19 cellular contexts compared by ENCODE assay signal in the genomic region with DNA sequence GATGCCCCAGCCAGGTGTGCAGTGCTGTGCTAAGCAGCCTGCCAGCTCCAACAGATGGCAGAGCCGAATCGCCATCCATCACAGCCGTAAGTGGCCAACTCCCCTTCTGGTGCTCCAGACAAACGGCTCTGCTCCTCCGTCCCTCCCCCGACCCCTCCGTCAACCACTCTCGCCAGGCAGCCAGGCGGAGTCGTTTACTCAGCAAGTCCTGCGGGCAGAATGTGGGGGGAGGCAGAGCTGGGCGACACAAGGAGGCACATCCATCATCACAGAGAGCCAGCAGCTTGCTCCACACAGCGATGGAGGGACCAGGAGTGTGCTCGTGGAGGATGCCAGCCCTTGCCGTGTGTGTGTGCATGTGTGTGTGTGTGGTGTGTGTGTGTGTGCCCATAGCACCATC.
A peak's percentile ranks its signal among the peaks of the same experiment; 100 is the strongest.
DNase-seq lines count a peak whose midpoint lies in the region; ATAC-seq, FAIRE-seq and TF ChIP-seq lines count a peak whose summit lies in the region.
"Had no signal": no experiment of that assay in that cellular context is flagged by ENCODE, and none has a peak within 500 bp of the region (broad histone marks: within the 10 kb centered on the region; RNA-seq: fewer than 3 reads in every experiment).

No MANE protein-coding gene starts in this region.

- no peaks in the 10 kb centered on the region for H3K27me3 ChIP-seq in keratinocyte (ENCODE audit: control insufficient read depth, extremely low read depth, insufficient read depth, low read length)

- peak; percentile 52 for DNase-seq in DMS153 (lab: John Stamatoyannopoulos, UW)
- DNase-seq in DMS153 treated with DMSO at 0.1 percent for 48 hours (lab: John Stamatoyannopoulos, UW; ENCODE audit: unreplicated experiment), result no peak
- DNase-seq in NCI-H1417 treated with DMSO at 0.1 percent for 48 hours (lab: John Stamatoyannopoulos, UW), result peak; percentile 91
- DNase-seq in NCI-H345 treated with DMSO at 0.1 percent for 48 hours (lab: John Stamatoyannopoulos, UW; ENCODE audit: unreplicated experiment), result peak; percentile 87
- no peak for DNase-seq in keratinocyte (ENCODE audit: low read depth, low spot score)
- DNase-seq in T-helper 9 cell, result no peak
- DNase-seq: activated CD4-positive, alpha-beta T cell treated with anti-CD3 and anti-CD28 coated beads, Interleukin-2, amount 50 U/mL, for 48 hours; activated T-cell treated with anti-CD3 and anti-CD28 coated beads, Interleukin-2, amount 50 U/mL, for 4 hours; C1 segment of cervical spinal cord; erythroblast; NCI-H1048; psoas muscle; stimulated activated CD4-positive, alpha-beta T cell treated with anti-CD3 and anti-CD28 coated beads, Interleukin-12 subunit alpha, Interleukin-12 subunit beta, amount 100 ng/mL, for 4 hours; stimulated activated naive CD4-positive, alpha-beta T cell treated with Interleukin-2 at 50 U/mL for 16 hours; SW 1271 had no signal

- dilution Hi-C loops in keratinocyte (cut with MboI; ENCODE audit: extremely low pct_ligation_motif_present, low sequenced_read_pairs), result no loop called here

- no peak overlapping the region for H3K9ac ChIP-seq in keratinocyte (ENCODE audit: control insufficient read depth, extremely low read depth, insufficient read depth, low read length)

- H3K27ac ChIP-seq in keratinocyte (ENCODE audit: control insufficient read depth, insufficient read depth, low read length), result no peak overlapping the region
- H3K27ac ChIP-seq: 22Rv1, psoas muscle had no signal

- H2AFZ ChIP-seq in keratinocyte (ENCODE audit: control insufficient read depth, low read length), result peak overlapping the region; percentile 6

- TF ChIP-seq CTCF in keratinocyte (optimal IDR thresholded peaks at IDR 0.05 in 1 of 3, IDR thresholded peaks at IDR 0.05 in 1 of 3, conservative IDR thresholded peaks at IDR 0.05 in 1 of 3; ENCODE audit: extremely low read depth in 1 of 3, insufficient read depth in 2 of 3, low read length in 3 of 3), result no peak

- no peaks in the 10 kb centered on the region for H3K9me1 ChIP-seq in keratinocyte (ENCODE audit: control insufficient read depth, extremely low read depth, insufficient read depth, low read length)

- H3K79me2 ChIP-seq in keratinocyte (ENCODE audit: control insufficient read depth, insufficient read depth, low read length), result no peaks in the 10 kb centered on the region

- H4K20me1 ChIP-seq in keratinocyte (ENCODE audit: control insufficient read depth, extremely low read depth, insufficient read depth, low read length), result no peaks in the 10 kb centered on the region

- FAIRE-seq in keratinocyte (lab: Jason Lieb, UNC), result no peak
- FAIRE-seq: K562 had no signal

- no peaks in the 10 kb centered on the region for H3K9me3 ChIP-seq in keratinocyte (ENCODE audit: control insufficient read depth, low read depth, low read length)
- H3K9me3 ChIP-seq: psoas muscle had no signal

- no peaks in the 10 kb centered on the region for H3K4me1 ChIP-seq in keratinocyte (ENCODE audit: control insufficient read depth, extremely low read depth, insufficient read depth, low read length)
- H3K4me1 ChIP-seq: psoas muscle had no signal

- H3K4me3 ChIP-seq in keratinocyte (ENCODE audit: control insufficient read depth in 2 of 3, extremely low read depth in 1 of 3, insufficient read depth in 2 of 3, low read depth in 1 of 3, low read length in 3 of 3), result no peak overlapping the region
- H3K4me3 ChIP-seq: K562, psoas muscle had no signal

- ATAC-seq in HG03469 (IDR thresholded peaks at IDR 0.05; ENCODE audit: unreplicated experiment) (no peak), HG03175 (IDR thresholded peaks at IDR 0.05; ENCODE audit: unreplicated experiment) (no peak)
- ATAC-seq: activated T-cell treated with anti-CD3 and anti-CD28 coated beads, Interleukin-2, amount 50 U/mL, for 4 hours; K562; psoas muscle had no signal

- no peaks in the 10 kb centered on the region for H3K36me3 ChIP-seq in keratinocyte (ENCODE audit: control insufficient read depth in 2 of 2, extremely low read depth in 1 of 2, insufficient read depth in 2 of 2, low read length in 2 of 2)

- no peak overlapping the region for H3K4me2 ChIP-seq in keratinocyte (ENCODE audit: control insufficient read depth, extremely low read depth, insufficient read depth, low read depth, low read length)

Comparison
In these comparisons a context has a peak if more than half of its experiments do, and no peak if none do; other contexts are left out.
1. DNase-seq: peak in DMS153 (single experiment), NCI-H1417 treated with DMSO at 0.1 percent for 48 hours (single experiment) and NCI-H345 treated with DMSO at 0.1 percent for 48 hours (single experiment); none in DMS153 treated with DMSO at 0.1 percent for 48 hours (single experiment), keratinocyte (single experiment) and T-helper 9 cell (single experiment).